In the genomic region with DNA sequence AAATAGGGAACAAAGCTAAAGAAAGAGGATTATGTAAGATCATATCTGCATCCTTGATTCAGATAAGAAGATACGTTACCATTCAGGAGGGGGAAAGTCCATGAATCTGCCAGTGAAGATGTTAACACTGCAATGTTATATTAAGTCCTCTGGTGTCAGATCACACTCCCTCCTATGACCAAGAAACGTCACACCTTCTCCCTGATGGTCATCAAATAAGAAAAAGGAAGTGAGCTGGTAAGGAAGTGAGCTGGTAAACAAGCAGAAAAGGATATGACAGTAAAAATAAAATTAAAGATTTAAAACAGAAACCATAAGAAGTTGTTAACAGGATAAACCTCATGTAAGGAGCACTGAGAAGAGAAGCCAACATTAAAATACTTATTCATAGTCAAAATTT, we compare ENCODE assay signal across 26 cellular contexts.
"Had no signal": no experiment of that assay in that cellular context is flagged by ENCODE, and none has a peak within 500 bp of the region (broad histone marks: within the 10 kb centered on the region; RNA-seq: fewer than 3 reads in every experiment).

No MANE protein-coding gene starts in this region.

- H3K27ac Mint-ChIP-seq: activated CD4-positive, alpha-beta T cell treated with anti-CD3 and anti-CD28 coated beads for 36 hours; activated CD8-positive, alpha-beta memory T cell treated with anti-CD3 and anti-CD28 coated beads, Interleukin-2, amount 10 ng/mL, durations not matched to agents 7 days and 5 days; activated CD8-positive, alpha-beta T cell treated with anti-CD3 and anti-CD28 coated beads, Interleukin-2, amount 10 ng/mL, durations not matched to agents 7 days and 5 days; activated naive CD4-positive, alpha-beta T cell treated with anti-CD3 and anti-CD28 coated beads, Interleukin-2, amount 50 U/mL, for 72 hours; activated T-cell treated with anti-CD3 and anti-CD28 coated beads, Interleukin-2, amount 50 U/mL, for 72 hours; naive thymus-derived CD4-positive, alpha-beta T cell had no signal

- ATAC-seq: activated CD4-positive, alpha-beta T cell treated with anti-CD3 and anti-CD28 coated beads for 36 hours; activated CD8-positive, alpha-beta memory T cell treated with anti-CD3 and anti-CD28 coated beads, Interleukin-2, amount 10 ng/mL, durations not matched to agents 7 days and 5 days; activated CD8-positive, alpha-beta T cell treated with anti-CD3 and anti-CD28 coated beads, Interleukin-2, amount 10 ng/mL, durations not matched to agents 7 days and 5 days; activated naive CD4-positive, alpha-beta T cell treated with anti-CD3 and anti-CD28 coated beads, Interleukin-2, amount 50 U/mL, for 72 hours; activated T-cell treated with anti-CD3 and anti-CD28 coated beads, Interleukin-2, amount 50 U/mL, for 72 hours; gastrocnemius medialis; left ventricle myocardium superior; naive thymus-derived CD4-positive, alpha-beta T cell; psoas muscle had no signal

- H3K27me3 ChIP-seq: gastrocnemius medialis, tibial nerve had no signal

- H3K79me2 ChIP-seq: parathyroid adenoma had no signal

- H3K4me3 ChIP-seq: gastrocnemius medialis, psoas muscle, smooth muscle cell, tibial nerve had no signal

- H3K27me3 Mint-ChIP-seq: activated CD4-positive, alpha-beta T cell treated with anti-CD3 and anti-CD28 coated beads for 36 hours; activated CD8-positive, alpha-beta memory T cell treated with anti-CD3 and anti-CD28 coated beads, Interleukin-2, amount 10 ng/mL, durations not matched to agents 7 days and 5 days; central memory CD8-positive, alpha-beta T cell had no signal

- H3K4me1 Mint-ChIP-seq: activated CD4-positive, alpha-beta T cell treated with anti-CD3 and anti-CD28 coated beads for 36 hours; activated CD8-positive, alpha-beta memory T cell treated with anti-CD3 and anti-CD28 coated beads, Interleukin-2, amount 10 ng/mL, durations not matched to agents 7 days and 5 days; central memory CD8-positive, alpha-beta T cell; neural crest cell had no signal

- H3K4me2 ChIP-seq: smooth muscle cell had no signal

- H3K4me3 Mint-ChIP-seq: activated CD4-positive, alpha-beta T cell treated with anti-CD3 and anti-CD28 coated beads for 36 hours; activated CD8-positive, alpha-beta memory T cell treated with anti-CD3 and anti-CD28 coated beads, Interleukin-2, amount 10 ng/mL, durations not matched to agents 7 days and 5 days; activated CD8-positive, alpha-beta T cell treated with anti-CD3 and anti-CD28 coated beads, Interleukin-2, amount 10 ng/mL, durations not matched to agents 7 days and 5 days; activated T-cell treated with anti-CD3 and anti-CD28 coated beads, Interleukin-2, amount 50 U/mL, for 72 hours; central memory CD8-positive, alpha-beta T cell; naive thymus-derived CD4-positive, alpha-beta T cell; neural crest cell had no signal

- DNase-seq: activated CD4-positive, alpha-beta T cell treated with anti-CD3 and anti-CD28 coated beads for 36 hours; activated CD4-positive, CD25-positive, alpha-beta regulatory T cell; activated CD8-positive, alpha-beta memory T cell treated with anti-CD3 and anti-CD28 coated beads, Interleukin-2, amount 10 ng/mL, durations not matched to agents 7 days and 5 days; activated CD8-positive, alpha-beta T cell treated with anti-CD3 and anti-CD28 coated beads, Interleukin-2, amount 10 ng/mL, durations not matched to agents 7 days and 5 days; activated naive CD4-positive, alpha-beta T cell; activated T-cell treated with anti-CD3 and anti-CD28 coated beads, Interleukin-2, amount 50 U/mL, for 72 hours; effector CD8-positive, alpha-beta T cell; gastrocnemius medialis; glutamatergic neuron; left ventricle myocardium superior; mammary epithelial cell; naive thymus-derived CD4-positive, alpha-beta T cell; occipital lobe; psoas muscle; stimulated activated CD4-positive, alpha-beta T cell treated with anti-CD3 and anti-CD28 coated beads, Interleukin-2, amount 100 ng/mL, for 24 hours; stimulated activated naive CD4-positive, alpha-beta T cell; T-helper 2 cell had no signal

- FAIRE-seq: bronchial epithelial cell, endometrium, islet of Langerhans had no signal

- H3K9me3 ChIP-seq: gastrocnemius medialis, psoas muscle had no signal

- H3K9ac ChIP-seq: parathyroid adenoma had no signal

- H3K4me1 ChIP-seq: gastrocnemius medialis, parathyroid adenoma, psoas muscle had no signal

- H3K36me3 ChIP-seq: gastrocnemius medialis, tibial nerve had no signal

- H2AFZ ChIP-seq: parathyroid adenoma had no signal

- H3K27ac ChIP-seq: gastrocnemius medialis, parathyroid adenoma, psoas muscle, tibial nerve had no signal
